19 cellular contexts compared by ENCODE assay signal in the genomic region with DNA sequence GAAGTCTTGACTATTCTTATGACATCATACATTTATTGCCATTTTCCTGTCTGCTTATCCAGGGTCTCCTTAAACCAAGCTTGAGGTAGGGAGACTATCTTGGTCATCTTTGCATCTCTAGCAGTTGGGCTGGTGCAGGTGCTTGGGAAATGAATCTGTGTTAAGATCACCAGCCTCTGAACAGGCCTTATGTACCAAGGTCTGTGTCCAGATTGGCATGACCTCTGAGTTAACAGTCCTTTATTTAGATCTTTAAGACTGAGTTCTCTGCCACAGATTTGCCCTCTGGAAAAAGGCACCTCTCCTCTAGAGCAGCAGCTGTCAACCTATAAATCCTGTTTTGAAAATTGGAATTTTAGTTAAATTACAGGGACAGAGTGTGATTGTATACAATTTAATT. TPM values are rescaled to one million over a fixed set of nuclear protein-coding genes. Genes with fewer than 3 reads are reported as not detected.
DNase-seq lines count a peak whose midpoint lies in the region; ATAC-seq and TF ChIP-seq lines count a peak whose summit lies in the region.
"Had no signal": no experiment of that assay in that cellular context is flagged by ENCODE, and none has a peak within 500 bp of the region (broad histone marks: within the 10 kb centered on the region; RNA-seq: fewer than 3 reads in every experiment).

No MANE protein-coding gene starts in this region.

- peak overlapping the region; percentile 58 for H3K27ac Mint-ChIP-seq in memory B cell
- peak overlapping the region in 1 of 2 donors; percentile 25 for H3K27ac Mint-ChIP-seq in T-cell
- H3K27ac Mint-ChIP-seq: GM23338 had no signal

- no peak for ATAC-seq in right cardiac atrium
- no peak for ATAC-seq in memory B cell (ENCODE audit: low read depth)
- ATAC-seq in gastrocnemius medialis, result peak; percentile 74 to 79
- no peak for ATAC-seq in T-cell (replicated peaks in 1 of 4)
- ATAC-seq: GM12878, GM23338 had no signal

- H3K27me3 ChIP-seq in cardiac muscle cell (no peaks in the 10 kb centered on the region), right cardiac atrium (ENCODE audit: control insufficient read depth, insufficient read depth) (no peaks in the 10 kb centered on the region), gastrocnemius medialis (no peaks in the 10 kb centered on the region)
- H3K27me3 ChIP-seq: BE2C had no signal

- H3K27me3 Mint-ChIP-seq in memory B cell, result no peaks in the 10 kb centered on the region
- H3K27me3 Mint-ChIP-seq in T-cell, result no peaks in the 10 kb centered on the region
- H3K27me3 Mint-ChIP-seq: CD4-positive, CD25-positive, alpha-beta regulatory T cell had no signal

- POLR2A ChIA-PET in HEK293 (lab: Yijun Ruan, JAX), result no interaction called here
- POLR2A ChIA-PET in T-cell (lab: Charles Lee), result interaction anchor here in 1 of 2 donors (0.6 kb wide), 1 partner anchor 240 kb away, joined by 3 read pairs; no protein-coding TSS in a partner anchor

- TF ChIP-seq CTCF in cardiac muscle cell (IDR thresholded peaks at IDR 0.05; ENCODE audit: low read depth, low read length) (no peak), HEK293 (tag by site-specific recombination; IDR thresholded peaks at IDR 0.05) (no peak), gastrocnemius medialis (IDR thresholded peaks at IDR 0.05 in 4 of 5, conservative IDR thresholded peaks at IDR 0.05 in 1 of 5) (no peak)

- H3K9me3 Mint-ChIP-seq in memory B cell, result no peaks in the 10 kb centered on the region
- no peaks in the 10 kb centered on the region for H3K9me3 Mint-ChIP-seq in T-cell
- H3K9me3 Mint-ChIP-seq: GM23338 had no signal

- H3K36me3 Mint-ChIP-seq in memory B cell, result peaks cover 14% of the 10 kb centered on the region
- peaks cover 24% of the 10 kb centered on the region for H3K36me3 Mint-ChIP-seq in T-cell

- H3K4me3 Mint-ChIP-seq in memory B cell (no peak overlapping the region), T-cell (no peak overlapping the region)
- H3K4me3 Mint-ChIP-seq: CD4-positive, CD25-positive, alpha-beta regulatory T cell; GM23338 had no signal

- intact Hi-C loops in right cardiac atrium (cut with DNase I) (no loop called here), gastrocnemius medialis (cut with DNase I; ENCODE audit: low total_unique reads) (no loop called here)

- no peak overlapping the region for H3K4me3 ChIP-seq in cardiac muscle cell
- no peak overlapping the region for H3K4me3 ChIP-seq in right cardiac atrium (ENCODE audit: low read length)
- H3K4me3 ChIP-seq in HEK293 (ENCODE audit: low read depth, low read length), result no peak overlapping the region
- H3K4me3 ChIP-seq in gastrocnemius medialis, result no peak overlapping the region
- H3K4me3 ChIP-seq: GM12878, GM23338 had no signal

- H3K36me3 ChIP-seq in cardiac muscle cell (no peaks in the 10 kb centered on the region), HEK293 (ENCODE audit: control insufficient read depth in 2 of 2, insufficient read depth in 1 of 2, low read length in 2 of 2) (peaks cover 0 to 14% of the 10 kb centered on the region in 2 experiments; a peak in 1 of 3 replicates), gastrocnemius medialis (no peaks in the 10 kb centered on the region)

- in situ Hi-C loops in gastrocnemius medialis (cut with MboI; ENCODE audit: low sequenced_read_pairs in 4 of 4), result no loop called here

- TF ChIP-seq POLR2A in gastrocnemius medialis (IDR thresholded peaks at IDR 0.05), result peak in 1 of 2 donors; percentile 16

- CTCF ChIA-PET in HEK293 (lab: Yijun Ruan, JAX) (no interaction called here), T-cell (lab: Charles Lee) (no interaction called here)

- DNase-seq in cardiac muscle cell (ENCODE audit: low read depth in 1 of 2, low spot score in 1 of 2) (no peak), right cardiac atrium (no peak), memory B cell (ENCODE audit: low spot score in 2 of 2) (no peak), gastrocnemius medialis (peak; percentile 43 to 63), T-cell (no peak), NCI-H2107 treated with DMSO at 0.1 percent for 48 hours (lab: John Stamatoyannopoulos, UW; ENCODE audit: unreplicated experiment) (no peak), DMS 273 treated with DMSO at 0.1 percent for 48 hours (lab: John Stamatoyannopoulos, UW) (no peak)
- DNase-seq: BE2C; CD4-positive, CD25-positive, alpha-beta regulatory T cell; HCEC 1CT; Kasumi-1; MM.1S; NCI-H1092; NCI-H146; NCI-H2029 treated with DMSO at 0.1 percent for 48 hours; SHP77 treated with DMSO at 0.1 percent for 48 hours had no signal

- peaks cover 29% of the 10 kb centered on the region for H3K4me1 Mint-ChIP-seq in memory B cell
- H3K4me1 Mint-ChIP-seq in T-cell, result peaks cover 77 to 85% (median 82%) of the 10 kb centered on the region in 3 donors

- H3K4me1 ChIP-seq in cardiac muscle cell (ENCODE audit: low read depth), result peaks cover 13% of the 10 kb centered on the region
- H3K4me1 ChIP-seq in right cardiac atrium (ENCODE audit: control insufficient read depth, insufficient read depth, low read length), result peaks cover 5% of the 10 kb centered on the region
- H3K4me1 ChIP-seq in HEK293 (ENCODE audit: control insufficient read depth, insufficient read depth, low read length), result no peaks in the 10 kb centered on the region
- H3K4me1 ChIP-seq in gastrocnemius medialis, result peaks cover 70 to 77% of the 10 kb centered on the region in 2 donors

- H3K9me3 ChIP-seq in cardiac muscle cell (ENCODE audit: low read depth), result no peaks in the 10 kb centered on the region
- no peaks in the 10 kb centered on the region for H3K9me3 ChIP-seq in right cardiac atrium (ENCODE audit: control insufficient read depth, low read length)
- no peaks in the 10 kb centered on the region for H3K9me3 ChIP-seq in HEK293 (ENCODE audit: control insufficient read depth, insufficient read depth, low read depth, low read length)
- H3K9me3 ChIP-seq in gastrocnemius medialis, result no peaks in the 10 kb centered on the region
- H3K9me3 ChIP-seq: BE2C had no signal

- peak overlapping the region; percentile 43 for H3K27ac ChIP-seq in cardiac muscle cell
- H3K27ac ChIP-seq in right cardiac atrium (ENCODE audit: low read length), result no peak overlapping the region
- no peak overlapping the region for H3K27ac ChIP-seq in HEK293 (ENCODE audit: extremely low read depth, low read depth, low read length)
- H3K27ac ChIP-seq in gastrocnemius medialis, result peak overlapping the region; percentile 80 to 94 (median 84)

TF ChIP-seq in HEK293, 187 proteins besides CTCF, POLR2A, EP300 and RAD21:
- TF ChIP-seq, protein P1, sequence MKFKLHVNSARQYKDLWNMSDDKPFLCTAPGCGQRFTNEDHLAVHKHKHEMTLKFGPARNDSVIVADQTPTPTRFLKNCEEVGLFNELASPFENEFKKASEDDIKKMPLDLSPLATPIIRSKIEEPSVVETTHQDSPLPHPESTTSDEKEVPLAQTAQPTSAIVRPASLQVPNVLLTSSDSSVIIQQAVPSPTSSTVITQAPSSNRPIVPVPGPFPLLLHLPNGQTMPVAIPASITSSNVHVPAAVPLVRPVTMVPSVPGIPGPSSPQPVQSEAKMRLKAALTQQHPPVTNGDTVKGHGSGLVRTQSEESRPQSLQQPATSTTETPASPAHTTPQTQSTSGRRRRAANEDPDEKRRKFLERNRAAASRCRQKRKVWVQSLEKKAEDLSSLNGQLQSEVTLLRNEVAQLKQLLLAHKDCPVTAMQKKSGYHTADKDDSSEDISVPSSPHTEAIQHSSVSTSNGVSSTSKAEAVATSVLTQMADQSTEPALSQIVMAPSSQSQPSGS (tag by site-specific recombination; IDR thresholded peaks at IDR 0.05; ENCODE audit: low read depth), result peak; percentile 40; the same call in 1 of the 2 replicates
- TF ChIP-seq, protein P2, sequence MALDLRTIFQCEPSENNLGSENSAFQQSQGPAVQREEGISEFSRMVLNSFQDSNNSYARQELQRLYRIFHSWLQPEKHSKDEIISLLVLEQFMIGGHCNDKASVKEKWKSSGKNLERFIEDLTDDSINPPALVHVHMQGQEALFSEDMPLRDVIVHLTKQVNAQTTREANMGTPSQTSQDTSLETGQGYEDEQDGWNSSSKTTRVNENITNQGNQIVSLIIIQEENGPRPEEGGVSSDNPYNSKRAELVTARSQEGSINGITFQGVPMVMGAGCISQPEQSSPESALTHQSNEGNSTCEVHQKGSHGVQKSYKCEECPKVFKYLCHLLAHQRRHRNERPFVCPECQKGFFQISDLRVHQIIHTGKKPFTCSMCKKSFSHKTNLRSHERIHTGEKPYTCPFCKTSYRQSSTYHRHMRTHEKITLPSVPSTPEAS (tag by site-specific recombination; IDR thresholded peaks at IDR 0.05), result no peak

RNA-seq across cellular contexts. Expression of a gene that starts 35.4 kb away (rescaled TPM):
- total RNA-seq in cardiac muscle cell (62.3 and 68.1 TPM in 2 replicates), right cardiac atrium (100 to 1,000 TPM; 228 to 242 (median 238) TPM), gastrocnemius medialis (100 to 1,000 TPM; 102 to 190 (median 149) TPM), T-cell (100 to 1,000 TPM; 130 to 161 (median 140) TPM)
- polyA plus RNA-seq in cardiac muscle cell (189 TPM in 2 replicates), right cardiac atrium (192 TPM)

Comparison
In these comparisons a context has a peak if more than half of its experiments do, and no peak if none do; other contexts are left out.
1. H3K27ac ChIP-seq: peak in cardiac muscle cell (single experiment) and gastrocnemius medialis (4 of 4); none in right cardiac atrium (single experiment) and HEK293 (single experiment).
2. DNase-seq: peak in gastrocnemius medialis (2 of 2); none in cardiac muscle cell (0 of 2), right cardiac atrium (0 of 3), memory B cell (0 of 2), T-cell (0 of 34), NCI-H2107 treated with DMSO at 0.1 percent for 48 hours (single experiment) and DMS 273 treated with DMSO at 0.1 percent for 48 hours (single experiment).
3. ATAC-seq: peak in gastrocnemius medialis (2 of 2); none in right cardiac atrium (0 of 2), memory B cell (single experiment) and T-cell (0 of 4).